ENCODE assay signal across 9 cellular contexts in the genomic region with DNA sequence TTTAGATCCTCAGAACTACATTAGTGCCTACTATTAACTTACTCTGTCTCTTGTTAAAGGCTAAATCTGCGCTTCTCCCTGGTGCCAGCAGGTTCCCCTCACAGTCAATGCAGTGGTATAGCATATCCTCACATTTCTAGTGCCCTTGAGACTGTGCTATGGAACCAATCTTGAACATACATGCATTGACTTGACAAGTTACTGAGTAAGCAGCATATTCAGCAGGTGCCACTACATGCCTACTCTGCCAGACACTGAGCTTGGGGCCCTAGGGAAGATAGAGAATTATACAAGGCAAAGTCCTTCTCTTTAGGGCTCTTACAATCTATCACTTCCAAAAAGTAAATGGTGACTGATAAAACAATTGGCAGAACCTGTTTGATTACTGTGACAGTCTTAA. TPM values are rescaled to one million over a fixed set of nuclear protein-coding genes. Genes with fewer than 3 reads are reported as not detected.
DNase-seq lines count a peak whose midpoint lies in the region; ATAC-seq and TF ChIP-seq lines count a peak whose summit lies in the region.
"Had no signal": no experiment of that assay in that cellular context is flagged by ENCODE, and none has a peak within 500 bp of the region (broad histone marks: within the 10 kb centered on the region; RNA-seq: fewer than 3 reads in every experiment).

No MANE protein-coding gene starts in this region.

- H3K4me1 Mint-ChIP-seq in CD14-positive monocyte = peaks cover 70% of the 10 kb centered on the region
- H3K4me1 Mint-ChIP-seq in activated CD4-positive, alpha-beta memory T cell treated with anti-CD3 and anti-CD28 coated beads, Interleukin-2, amount 10 ng/mL, durations not matched to agents 7 days and 5 days = peaks cover 51% of the 10 kb centered on the region

- peak overlapping the region; percentile 99 to 100 for H3K4me3 Mint-ChIP-seq in CD14-positive monocyte
- peak overlapping the region; percentile 52 for H3K4me3 Mint-ChIP-seq in activated CD4-positive, alpha-beta memory T cell treated with anti-CD3 and anti-CD28 coated beads, Interleukin-2, amount 10 ng/mL, durations not matched to agents 7 days and 5 days

- peak overlapping the region in 6 of 7 donors; percentile 68 to 94 (median 78) for H3K27ac Mint-ChIP-seq in CD14-positive monocyte
- H3K27ac Mint-ChIP-seq in activated CD4-positive, alpha-beta memory T cell treated with anti-CD3 and anti-CD28 coated beads, Interleukin-2, amount 10 ng/mL, durations not matched to agents 7 days and 5 days = no peak overlapping the region

- DNase-seq in CD14-positive monocyte (ENCODE audit: low spot score) (no peak), HEK293T (ENCODE audit: extremely low spot score) (no peak), left colon (peak; percentile 47 to 53), GOT3 (lab: John Stamatoyannopoulos, UW) (no peak), NCI-H446 (lab: John Stamatoyannopoulos, UW) (no peak)
- DNase-seq in activated CD4-positive, alpha-beta memory T cell treated with anti-CD3 and anti-CD28 coated beads, Interleukin-2, amount 10 ng/mL, durations not matched to agents 7 days and 5 days = no peak
- DNase-seq: right lobe of liver had no signal

- CTCF ChIA-PET in HEK293T (lab: Yijun Ruan, JAX) = no interaction called here
- CTCF ChIA-PET in activated CD4-positive, alpha-beta memory T cell treated with anti-CD3 and anti-CD28 coated beads, Interleukin-2, amount 10 ng/mL, durations not matched to agents 7 days and 5 days (lab: Charles Lee) = interaction anchor here (0.9 to 1.2 kb wide), 2 partner anchors 56 to 729 kb away, joined by 3 to 4 read pairs; no protein-coding TSS in a partner anchor

- ATAC-seq in left colon (peak; percentile 34), HG03159 (IDR thresholded peaks at IDR 0.05; ENCODE audit: unreplicated experiment) (no peak), GM18868 (IDR thresholded peaks at IDR 0.05; ENCODE audit: unreplicated experiment) (no peak)
- ATAC-seq: right lobe of liver had no signal

- H3K9me3 Mint-ChIP-seq in CD14-positive monocyte = peaks cover 0 to 2% (median 0%) of the 10 kb centered on the region in 7 donors
- no peaks in the 10 kb centered on the region for H3K9me3 Mint-ChIP-seq in activated CD4-positive, alpha-beta memory T cell treated with anti-CD3 and anti-CD28 coated beads, Interleukin-2, amount 10 ng/mL, durations not matched to agents 7 days and 5 days

- intact Hi-C loops in CD14-positive monocyte (cut with micrococcal nuclease) = loop anchor here in 1 of 2 donors (5.0 kb wide), 1 partner anchor 35 kb away; no protein-coding TSS in a partner anchor
- intact Hi-C loops in left colon (cut with DNase I, micrococcal nuclease) = no loop called here

- H3K36me3 Mint-ChIP-seq in CD14-positive monocyte = peaks cover 8% of the 10 kb centered on the region in 2 donors
- H3K36me3 Mint-ChIP-seq in activated CD4-positive, alpha-beta memory T cell treated with anti-CD3 and anti-CD28 coated beads, Interleukin-2, amount 10 ng/mL, durations not matched to agents 7 days and 5 days (ENCODE audit: low read depth) = peaks cover 24% of the 10 kb centered on the region

- TF ChIP-seq CTCF in CD14-positive monocyte (IDR thresholded peaks at IDR 0.05) = no peak

- POLR2A ChIA-PET in HEK293T (lab: Yijun Ruan, JAX) = no interaction called here
- POLR2A ChIA-PET in activated CD4-positive, alpha-beta memory T cell treated with anti-CD3 and anti-CD28 coated beads, Interleukin-2, amount 10 ng/mL, durations not matched to agents 7 days and 5 days (lab: Charles Lee) = interaction anchor here (0.9 to 1.5 kb wide), 2 partner anchors 35 to 52 kb away, joined by 3 to 4 read pairs; partner anchors contain the start of gene C11orf97

- peaks cover 0 to 2% (median 0%) of the 10 kb centered on the region in 3 donors for H3K27me3 Mint-ChIP-seq in CD14-positive monocyte (ENCODE audit: low read depth in 3 of 3)
- H3K27me3 Mint-ChIP-seq in activated CD4-positive, alpha-beta memory T cell treated with anti-CD3 and anti-CD28 coated beads, Interleukin-2, amount 10 ng/mL, durations not matched to agents 7 days and 5 days = no peaks in the 10 kb centered on the region

TF ChIP-seq in HEK293T, 16 proteins besides CTCF, POLR2A, EP300 and RAD21:
- TF ChIP-seq PKNOX1 (IDR thresholded peaks at IDR 0.05) (peak; percentile 28; the same call in 1 of the 2 replicates), L3MBTL2 (conservative IDR thresholded peaks at IDR 0.05) (no peak)

RNA-seq across cellular contexts. Expression of gene FUT4, which starts 3.2 kb away (rescaled TPM):
- polyA plus RNA-seq in CD14-positive monocyte = 1 to 10 TPM; 5.4 to 6.5 TPM
- 1 to 10 TPM; 6.1 to 6.2 TPM for total RNA-seq in activated CD4-positive, alpha-beta memory T cell treated with anti-CD3 and anti-CD28 coated beads, Interleukin-2, amount 10 ng/mL, durations not matched to agents 7 days and 5 days
- total RNA-seq in left colon = 10 to 100 TPM; 21.8 to 29.9 TPM

RNA-seq across cellular contexts. Expression of gene PIWIL4, which starts 20.3 kb away (rescaled TPM):
- polyA plus RNA-seq in CD14-positive monocyte = 1 to 10 TPM in 1 of 2 donors, under 1 TPM in 1; 0.98 to 1.1 TPM
- total RNA-seq in activated CD4-positive, alpha-beta memory T cell treated with anti-CD3 and anti-CD28 coated beads, Interleukin-2, amount 10 ng/mL, durations not matched to agents 7 days and 5 days = 1 to 10 TPM in 1 of 2 experiments, under 1 TPM in 1; 0.60 to 1.1 TPM
- 1 to 10 TPM; 5.9 to 7.5 TPM for total RNA-seq in left colon

RNA-seq across cellular contexts. Expression of gene C11orf97, which starts 34.6 kb away (rescaled TPM):
- not detected for polyA plus RNA-seq in CD14-positive monocyte
- not detected for total RNA-seq in activated CD4-positive, alpha-beta memory T cell treated with anti-CD3 and anti-CD28 coated beads, Interleukin-2, amount 10 ng/mL, durations not matched to agents 7 days and 5 days
- not detected for total RNA-seq in left colon

RNA-seq across cellular contexts. Expression of gene ANKRD49, which starts 53.1 kb away (rescaled TPM):
- 10 to 100 TPM; 12.8 to 13.1 TPM for polyA plus RNA-seq in CD14-positive monocyte
- total RNA-seq in activated CD4-positive, alpha-beta memory T cell treated with anti-CD3 and anti-CD28 coated beads, Interleukin-2, amount 10 ng/mL, durations not matched to agents 7 days and 5 days = 10 to 100 TPM; 26.9 to 27.0 TPM
- total RNA-seq in left colon = 10 to 100 TPM; 11.7 to 13.8 TPM

RNA-seq across cellular contexts. Expression of gene MRE11, which starts 53.2 kb away (rescaled TPM):
- 10 to 100 TPM in 1 of 2 donors, 1 to 10 TPM in 1; 7.8 to 12.1 TPM for polyA plus RNA-seq in CD14-positive monocyte
- 10 to 100 TPM; 35.7 to 37.0 TPM for total RNA-seq in activated CD4-positive, alpha-beta memory T cell treated with anti-CD3 and anti-CD28 coated beads, Interleukin-2, amount 10 ng/mL, durations not matched to agents 7 days and 5 days
- total RNA-seq in left colon = 10 to 100 TPM; 10.5 to 11.4 TPM

Comparison
In these comparisons a context has a peak if more than half of its experiments do, and no peak if none do; other contexts are left out.
1. DNase-seq: peak in left colon (2 of 2); none in CD14-positive monocyte (single experiment), HEK293T (single experiment), activated CD4-positive, alpha-beta memory T cell treated with anti-CD3 and anti-CD28 coated beads, Interleukin-2, amount 10 ng/mL, durations not matched to agents 7 days and 5 days (single experiment), GOT3 (single experiment) and NCI-H446 (0 of 2).